ENCODE assay signal across 18 cellular contexts in genomic region chr7:159035571-159036073, GRCh38.
"Had no signal": no experiment of that assay in that cellular context is flagged by ENCODE, and none has a peak within 500 bp of the region (broad histone marks: within the 10 kb centered on the region; RNA-seq: fewer than 3 reads in every experiment).

No MANE protein-coding gene starts in this region.

- H3K4me1 ChIP-seq: foreskin keratinocyte, uterus had no signal

- H3K27me3 ChIP-seq: body of pancreas, hepatocyte, tibial artery, uterus had no signal

- H3K9me3 ChIP-seq: body of pancreas, tibial artery, uterus had no signal

- H3K4me3 ChIP-seq: body of pancreas, dorsolateral prefrontal cortex, hepatocyte, tibial artery, uterus had no signal

- DNase-seq: activated CD4-positive, alpha-beta T cell treated with anti-CD3 and anti-CD28 coated beads, Interleukin-2, amount 50 U/mL, for 1 hour; activated naive CD4-positive, alpha-beta T cell treated with anti-CD3 and anti-CD28 coated beads for 36 hours; activated T-cell treated with anti-CD3 and anti-CD28 coated beads, Interleukin-2, amount 50 U/mL, for 1 hour; body of pancreas; caudate nucleus; foreskin keratinocyte; left colon; mammary epithelial cell; naive B cell; stimulated activated CD4-positive, alpha-beta T cell treated with anti-CD3 and anti-CD28 coated beads, Interleukin-4, amount 100 ng/mL, for 4 hours; stimulated activated naive CD4-positive, alpha-beta T cell; T1000; uterus had no signal

- H3K27ac ChIP-seq: body of pancreas, dorsolateral prefrontal cortex, epithelial cell of prostate, foreskin keratinocyte, hepatocyte, tibial artery, uterus had no signal

- ATAC-seq: body of pancreas, foreskin keratinocyte, left colon, sciatic nerve had no signal

- H3K36me3 ChIP-seq: uterus had no signal
